7 cellular contexts compared by ENCODE assay signal in genomic region chr4:77994194-77994721, GRCh38.
DNase-seq lines count a peak whose midpoint lies in the region; ATAC-seq, FAIRE-seq and TF ChIP-seq lines count a peak whose summit lies in the region.

No MANE protein-coding gene starts in this region.

- no peak overlapping the region for H3K4me3 ChIP-seq in GM12878
- H3K4me3 ChIP-seq in kidney (ENCODE audit: low read length in 2 of 2) = no peak overlapping the region

- ATAC-seq in GM18519 (IDR thresholded peaks at IDR 0.05; ENCODE audit: low FRiP score, unreplicated experiment) (peak; percentile 77), HG03175 (IDR thresholded peaks at IDR 0.05; ENCODE audit: unreplicated experiment) (peak; percentile 70), GM12878 (peak; percentile 93), HG03095 (IDR thresholded peaks at IDR 0.05; ENCODE audit: unreplicated experiment) (no peak)

- H3K9me3 ChIP-seq in GM12878 (replicated peaks; ENCODE audit: control insufficient read depth, insufficient read depth, low read length) = no peaks in the 10 kb centered on the region
- H3K9me3 ChIP-seq in kidney (ENCODE audit: control insufficient read depth in 1 of 2, low read length in 2 of 2) = no peaks in the 10 kb centered on the region

- no peak overlapping the region for H3K4me2 ChIP-seq in GM12878 (ENCODE audit: control insufficient read depth, insufficient read depth)

- intact Hi-C loops in GM12878 (cut with micrococcal nuclease; ENCODE audit: unreplicated experiment) (no loop called here), kidney (cut with DNase I) (no loop called here)

- TF ChIP-seq EP300 in GM12878 (IDR thresholded peaks at IDR 0.05; ENCODE audit: borderline replicate concordance in 1 of 2, control insufficient read depth in 1 of 2, low read depth in 2 of 2, low read length in 2 of 2) = no peak

- in situ Hi-C loops in GM12878 (cut with MboI) = no loop called here

- FAIRE-seq in GM12878 (lab: Jason Lieb, UNC) = no peak
- FAIRE-seq in kidney (lab: Jason Lieb, UNC) = no peak

- H3K27ac ChIP-seq in GM12878 (ENCODE audit: control insufficient read depth, insufficient read depth) (no peak overlapping the region), kidney (ENCODE audit: low read depth in 2 of 2, low read length in 2 of 2) (no peak overlapping the region)

- no peaks in the 10 kb centered on the region for H3K79me2 ChIP-seq in GM12878 (ENCODE audit: control insufficient read depth, insufficient read depth, low read length)

- TF ChIP-seq RAD21 in GM12878 (IDR thresholded peaks at IDR 0.05; ENCODE audit: insufficient read depth, low read depth, low read length) = peak; percentile 42; the same call in 1 of the 2 replicates

- DNase-seq in GM12878 (ENCODE audit: low read depth, low spot score) = no peak
- DNase-seq in kidney = no peak
- DNase-seq in NCI-H1105 (lab: John Stamatoyannopoulos, UW) = no peak
- DNase-seq in activated CD8-positive, alpha-beta memory T cell treated with anti-CD3 and anti-CD28 coated beads, Interleukin-2, amount 50 U/mL, for 4 hours = no peak

- no peaks in the 10 kb centered on the region for H3K4me1 ChIP-seq in GM12878 (ENCODE audit: control insufficient read depth, insufficient read depth, low read length)
- peaks cover 0 to 8% of the 10 kb centered on the region in 2 donors for H3K4me1 ChIP-seq in kidney (ENCODE audit: control insufficient read depth in 1 of 2, insufficient read depth in 1 of 2, low read depth in 1 of 2, low read length in 2 of 2)

- no peak overlapping the region for H3K9ac ChIP-seq in GM12878 (ENCODE audit: control insufficient read depth, insufficient read depth, low read length)
- no peak overlapping the region for H3K9ac ChIP-seq in kidney (ENCODE audit: low read length in 2 of 2)

- no peak overlapping the region for H2AFZ ChIP-seq in GM12878 (ENCODE audit: control insufficient read depth, low read depth, low read length)

- no peak for TF ChIP-seq POLR2A in GM12878 (IDR thresholded peaks at IDR 0.05; ENCODE audit: low read depth, low read length)

- no TSS peak for BruUV-seq in GM12878 (replicated peaks; lab: Mats Ljungman, UMichigan)

- peaks cover 0 to 2% of the 10 kb centered on the region in 2 experiments; a peak in 1 of 4 replicates for H3K27me3 ChIP-seq in GM12878 (replicated peaks in 1 of 2; ENCODE audit: control insufficient read depth in 2 of 2, insufficient read depth in 2 of 2, low read length in 1 of 2)

- CTCF ChIA-PET in GM12878 (lab: Yijun Ruan, JAX) = interaction anchor here (1.1 to 2.3 kb wide), 8 partner anchors 9 to 606 kb away, joined by 3 to 11 read pairs (median 4); no protein-coding TSS in a partner anchor

- RAD21 ChIA-PET in GM12878 (lab: Charles Lee; ENCODE audit: unreplicated experiment) = interaction anchor here (1.0 to 1.6 kb wide), 3 partner anchors 54 to 606 kb away, joined by 3 to 5 read pairs (median 4); partner anchors contain the start of gene FRAS1

- SMC1A ChIA-PET in GM12878 (lab: Charles Lee; ENCODE audit: uncharacterized antibody, unreplicated experiment) = interaction anchor here (0.6 to 1.6 kb wide), 6 partner anchors 15 to 431 kb away, joined by 3 to 4 read pairs (median 3); no protein-coding TSS in a partner anchor

- no peaks in the 10 kb centered on the region for H4K20me1 ChIP-seq in GM12878 (ENCODE audit: control insufficient read depth, insufficient read depth)

- no peaks in the 10 kb centered on the region for H3K36me3 ChIP-seq in GM12878 (ENCODE audit: control insufficient read depth in 2 of 2, insufficient read depth in 2 of 2, low read length in 1 of 2)
- H3K36me3 ChIP-seq in kidney (ENCODE audit: control insufficient read depth in 1 of 2, insufficient read depth in 2 of 2, low read length in 2 of 2) = no peaks in the 10 kb centered on the region

- peak; percentile 29 to 42 (median 38); a peak in 4 of 6 replicates for TF ChIP-seq CTCF in GM12878 (IDR thresholded peaks at IDR 0.05 in 2 of 3, conservative IDR thresholded peaks at IDR 0.05 in 1 of 3; ENCODE audit: control insufficient read depth in 2 of 3, extremely low read depth in 1 of 3, insufficient read depth in 1 of 3, low read depth in 3 of 3, low read length in 3 of 3)
- peak; percentile 52 for TF ChIP-seq CTCF in kidney (IDR thresholded peaks at IDR 0.05; ENCODE audit: borderline replicate concordance, extremely low read depth, insufficient read depth)

- POLR2A ChIA-PET in GM12878 (lab: Charles Lee) = no interaction called here

TF ChIP-seq in GM12878, 131 proteins besides CTCF, POLR2A, EP300 and RAD21:
- TF ChIP-seq SMC3 (IDR thresholded peaks at IDR 0.05; ENCODE audit: borderline replicate concordance, low read length) (peak; percentile 31; the same call in 1 of the 2 replicates), ZNF384 (IDR thresholded peaks at IDR 0.05; ENCODE audit: borderline replicate concordance, low read depth, low read length) (peak; percentile 33; the same call in 1 of the 2 replicates), SUZ12 (IDR thresholded peaks at IDR 0.05; ENCODE audit: unreplicated experiment) (no peak)
